20 cellular contexts compared by ENCODE assay signal in the genomic region with DNA sequence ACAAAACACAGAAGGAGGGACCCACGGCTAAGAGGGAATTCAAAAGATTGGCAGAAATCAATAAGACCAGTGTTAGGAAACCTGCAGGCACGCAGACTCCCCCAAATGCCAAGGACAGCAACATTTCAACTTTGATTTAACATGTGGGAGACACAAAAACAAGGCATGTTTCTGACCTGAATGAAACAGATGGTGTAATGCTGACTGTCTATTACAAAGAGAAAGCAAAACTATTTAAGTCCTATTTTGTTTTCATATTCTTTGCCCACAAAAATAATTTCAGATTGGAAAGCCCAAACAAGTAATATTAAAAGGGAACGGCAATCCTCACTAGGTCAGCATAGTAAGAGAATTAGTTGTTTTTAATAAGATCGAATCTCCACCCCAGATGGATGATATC.
DNase-seq lines count a peak whose midpoint lies in the region; ATAC-seq and TF ChIP-seq lines count a peak whose summit lies in the region.
"Had no signal": no experiment of that assay in that cellular context is flagged by ENCODE, and none has a peak within 500 bp of the region (broad histone marks: within the 10 kb centered on the region; RNA-seq: fewer than 3 reads in every experiment).

No MANE protein-coding gene starts in this region.

- ATAC-seq in SK-N-SH treated with all-trans-retinoic acid at 6 μM for 48 hours (no peak), HG02571 (IDR thresholded peaks at IDR 0.05; ENCODE audit: unreplicated experiment) (peak; percentile 62)
- no peak for ATAC-seq in activated T-helper 17 cell treated with anti-CD3 and anti-CD28 coated beads, Interleukin-2, amount 50 U/mL, for 72 hours (replicated peaks)

- peaks cover 22% of the 10 kb centered on the region for H3K4me1 Mint-ChIP-seq in activated T-helper 17 cell treated with anti-CD3 and anti-CD28 coated beads, Interleukin-2, amount 50 U/mL, for 72 hours
- H3K4me1 Mint-ChIP-seq in mesothelial cell of epicardium, result no peaks in the 10 kb centered on the region

- WGBS in SK-N-SH (ENCODE audit: low lambda C conversion rate), result 43% methylated on average over 4 of the region's 4 CpGs
- WGBS in neuronal stem cell (ENCODE audit: extremely low coverage in 2 of 2, insufficient read length in 2 of 2, insufficient replicate concordance in 1 of 2), 2 donors, result no CpG with 5 or more reads among the region's 4 CpGs

- no peaks in the 10 kb centered on the region for H3K27me3 Mint-ChIP-seq in activated T-helper 17 cell treated with anti-CD3 and anti-CD28 coated beads, Interleukin-2, amount 50 U/mL, for 72 hours
- peaks cover 34% of the 10 kb centered on the region for H3K27me3 Mint-ChIP-seq in mesothelial cell of epicardium (ENCODE audit: low read depth)
- H3K27me3 Mint-ChIP-seq: activated B cell treated with CpG ODN at 0.5 μM for 24 hours had no signal

- POLR2A ChIA-PET in SK-N-SH (lab: Yijun Ruan, JAX), result no interaction called here

- no peaks in the 10 kb centered on the region for H3K36me3 ChIP-seq in SK-N-SH (replicated peaks in 1 of 2; ENCODE audit: control insufficient read depth in 1 of 2, insufficient read depth in 2 of 2, low read length in 1 of 2)
- H3K36me3 ChIP-seq in neuronal stem cell (replicated peaks in 1 of 2; ENCODE audit: control insufficient read depth in 2 of 2, insufficient read depth in 2 of 2, low read length in 2 of 2), result no peaks in the 10 kb centered on the region
- H3K36me3 ChIP-seq: BLaER1 treated with 17β-estradiol and CSF1 and Interleukin-3, amounts not matched to agents 10 nM and 100 nM; cardiac muscle cell; right atrium auricular region had no signal

- H3K27ac Mint-ChIP-seq in activated T-helper 17 cell treated with anti-CD3 and anti-CD28 coated beads, Interleukin-2, amount 50 U/mL, for 72 hours, result no peak overlapping the region
- H3K27ac Mint-ChIP-seq in mesothelial cell of epicardium, result no peak overlapping the region
- H3K27ac Mint-ChIP-seq: activated B cell treated with CpG ODN at 0.5 μM for 24 hours; activated T-helper 2 cell treated with anti-CD3 and anti-CD28 coated beads, Interferon-gamma antibody, Interleukin-2, Interleukin-4, amounts not matched to agents 10 μg/mL and 5 μg/mL and 100 μg/mL, durations not matched to agents 14 hours and 24 hours and 36 hours had no signal

- H2BK15ac ChIP-seq in neuronal stem cell (ENCODE audit: low read length), result no peak overlapping the region

- no peaks in the 10 kb centered on the region for H3K79me2 ChIP-seq in SK-N-SH (ENCODE audit: insufficient read depth)

- no peak overlapping the region for H3K18ac ChIP-seq in neuronal stem cell (ENCODE audit: low read length)

- H3K9me3 ChIP-seq in SK-N-SH, result no peaks in the 10 kb centered on the region
- peaks cover 0 to 8% of the 10 kb centered on the region in 2 donors for H3K9me3 ChIP-seq in neuronal stem cell (replicated peaks in 1 of 2; ENCODE audit: control insufficient read depth in 2 of 2, insufficient read depth in 1 of 2, low read depth in 1 of 2, low read length in 2 of 2)
- H3K9me3 ChIP-seq: right atrium auricular region had no signal

- no peak for TF ChIP-seq EP300 in SK-N-SH (IDR thresholded peaks at IDR 0.05; ENCODE audit: borderline replicate concordance in 1 of 2, low read depth in 1 of 2, low read length in 1 of 2)

- no peaks in the 10 kb centered on the region for H3K4me1 ChIP-seq in SK-N-SH (ENCODE audit: control insufficient read depth in 1 of 2, insufficient read depth in 2 of 2, low read depth in 1 of 2, low read length in 1 of 2)
- H3K4me1 ChIP-seq in neuronal stem cell (ENCODE audit: control insufficient read depth in 2 of 2, insufficient read depth in 1 of 2, low read depth in 1 of 2, low read length in 2 of 2), result peaks cover 0 to 4% of the 10 kb centered on the region in 2 donors
- H3K4me1 ChIP-seq: BLaER1 treated with 17β-estradiol and CSF1 and Interleukin-3, amounts not matched to agents 10 nM and 100 nM; right atrium auricular region had no signal

- H3K4ac ChIP-seq in neuronal stem cell (ENCODE audit: low read length), result no peak overlapping the region

- H3K27ac ChIP-seq in SK-N-SH (ENCODE audit: low read depth in 2 of 2, low read length in 1 of 2), result no peak overlapping the region
- no peak overlapping the region for H3K27ac ChIP-seq in neuronal stem cell (replicated peaks; ENCODE audit: low read length)
- H3K27ac ChIP-seq: BLaER1 treated with 17β-estradiol and CSF1 and Interleukin-3, amounts not matched to agents 10 nM and 100 nM; cardiac muscle cell; right atrium auricular region had no signal

- H2AFZ ChIP-seq in SK-N-SH (ENCODE audit: low read depth), result no peak overlapping the region
- H2AFZ ChIP-seq in neuronal stem cell (ENCODE audit: low read length), result peak overlapping the region; percentile 70

- peak overlapping the region; percentile 24; the same call in 1 of the 2 replicates for H3K4me2 ChIP-seq in SK-N-SH
- no peak overlapping the region for H3K4me2 ChIP-seq in neuronal stem cell (ENCODE audit: insufficient read depth, low read length, poor library complexity, severe bottlenecking)
- H3K4me2 ChIP-seq: BLaER1 treated with 17β-estradiol and CSF1 and Interleukin-3, amounts not matched to agents 10 nM and 100 nM had no signal

- H2BK5ac ChIP-seq in neuronal stem cell (ENCODE audit: low read length), result no peak overlapping the region

- no peak overlapping the region for H2BK120ac ChIP-seq in neuronal stem cell (ENCODE audit: low read depth, low read length)

- no peak overlapping the region for H4K8ac ChIP-seq in neuronal stem cell (ENCODE audit: low read depth, low read length)

- no peak for TF ChIP-seq RAD21 in SK-N-SH (IDR thresholded peaks at IDR 0.05; ENCODE audit: low read length)

- H2BK12ac ChIP-seq in neuronal stem cell (ENCODE audit: low read length), result no peak overlapping the region

- CTCF ChIA-PET in SK-N-SH (lab: Yijun Ruan, JAX), result interaction anchor here (1.3 kb wide), 1 partner anchor 13 kb away, joined by 5 read pairs; no protein-coding TSS in a partner anchor

- H3K9ac ChIP-seq in SK-N-SH, result no peak overlapping the region
- no peak overlapping the region for H3K9ac ChIP-seq in neuronal stem cell (ENCODE audit: low read depth, low read length, poor library complexity)
- H3K9ac ChIP-seq: BLaER1 treated with 17β-estradiol and CSF1 and Interleukin-3, amounts not matched to agents 10 nM and 100 nM had no signal

- H3K9me2 ChIP-seq in SK-N-SH, result no peaks in the 10 kb centered on the region

- no peaks in the 10 kb centered on the region for H3K79me1 ChIP-seq in neuronal stem cell (ENCODE audit: low read depth, low read length)

- DNase-seq in SK-N-SH, result no peak
- no peak for DNase-seq in neuronal stem cell (ENCODE audit: low spot score)
- no peak for DNase-seq in Ammon's horn (ENCODE audit: low spot score)
- no peak for DNase-seq in GM19240 (ENCODE audit: insufficient read length, low spot score)
- DNase-seq in mesothelial cell of epicardium (ENCODE audit: low spot score in 2 of 2, unreplicated experiment in 2 of 2), result no peak
- DNase-seq: activated B cell treated with CpG ODN at 0.5 μM for 24 hours; DMS53; GOT3; Kasumi-1; Right ventricle myocardium superior; stimulated activated naive CD4-positive, alpha-beta T cell treated with Interleukin-2 at 50 U/mL for 16 hours; T-helper 2 cell; trophoblast cell had no signal

- H3F3A ChIP-seq in SK-N-SH (replicated peaks; ENCODE audit: insufficient read depth), result no peaks in the 10 kb centered on the region

- H3K23ac ChIP-seq in neuronal stem cell (ENCODE audit: low read depth, low read length, poor library complexity), result no peak overlapping the region

- no peak overlapping the region for H2AK5ac ChIP-seq in neuronal stem cell (ENCODE audit: low read depth, low read length)

- H3K4me3 ChIP-seq in SK-N-SH (ENCODE audit: low read depth in 2 of 2, low read length in 1 of 2) (no peak overlapping the region; a peak in 1 of 4 replicates), neuronal stem cell (ENCODE audit: low read length in 2 of 2) (no peak overlapping the region)
- H3K4me3 ChIP-seq: BLaER1 treated with 17β-estradiol and CSF1 and Interleukin-3, amounts not matched to agents 10 nM and 100 nM; cardiac muscle cell; right atrium auricular region had no signal

- no peak for TF ChIP-seq CTCF in SK-N-SH (IDR thresholded peaks at IDR 0.05)
- no peak for TF ChIP-seq CTCF in mesothelial cell of epicardium (IDR thresholded peaks at IDR 0.05; ENCODE audit: unreplicated experiment)

- H3K36me3 Mint-ChIP-seq in activated T-helper 17 cell treated with anti-CD3 and anti-CD28 coated beads, Interleukin-2, amount 50 U/mL, for 72 hours (ENCODE audit: low read depth), result no peaks in the 10 kb centered on the region
- H3K36me3 Mint-ChIP-seq in mesothelial cell of epicardium, result no peaks in the 10 kb centered on the region

- no peak overlapping the region for H4K91ac ChIP-seq in neuronal stem cell (ENCODE audit: low read depth, low read length, poor library complexity)

- H3K27me3 ChIP-seq in SK-N-SH (ENCODE audit: insufficient read depth) (no peaks in the 10 kb centered on the region), neuronal stem cell (ENCODE audit: control insufficient read depth in 3 of 3, insufficient read depth in 3 of 3, low read depth in 1 of 3, low read length in 3 of 3) (no peaks in the 10 kb centered on the region)
- H3K27me3 ChIP-seq: BLaER1 treated with 17β-estradiol and CSF1 and Interleukin-3, amounts not matched to agents 10 nM and 100 nM; cardiac muscle cell; right atrium auricular region had no signal

- H4K20me1 ChIP-seq in SK-N-SH (ENCODE audit: insufficient read depth), result no peaks in the 10 kb centered on the region
- H4K20me1 ChIP-seq: BLaER1 treated with 17β-estradiol and CSF1 and Interleukin-3, amounts not matched to agents 10 nM and 100 nM had no signal

- H3K14ac ChIP-seq in neuronal stem cell (ENCODE audit: low read length), result no peak overlapping the region

- peaks cover 7% of the 10 kb centered on the region for H3K9me3 Mint-ChIP-seq in activated T-helper 17 cell treated with anti-CD3 and anti-CD28 coated beads, Interleukin-2, amount 50 U/mL, for 72 hours
- H3K9me3 Mint-ChIP-seq in mesothelial cell of epicardium, result peaks cover 17% of the 10 kb centered on the region

- H3K4me3 Mint-ChIP-seq in activated T-helper 17 cell treated with anti-CD3 and anti-CD28 coated beads, Interleukin-2, amount 50 U/mL, for 72 hours, result peak overlapping the region; percentile 1
- no peak overlapping the region for H3K4me3 Mint-ChIP-seq in mesothelial cell of epicardium
- H3K4me3 Mint-ChIP-seq: activated B cell treated with CpG ODN at 0.5 μM for 24 hours had no signal

TF ChIP-seq in SK-N-SH, 30 proteins besides CTCF, POLR2A, EP300 and RAD21 (continues in another document):
- TF ChIP-seq GATA2 (CRISPR knock-in tag; IDR thresholded peaks at IDR 0.05) (no peak), JUND (IDR thresholded peaks at IDR 0.05) (no peak), YY1 (IDR thresholded peaks at IDR 0.05; ENCODE audit: low read depth) (no peak), ELF1 (IDR thresholded peaks at IDR 0.05) (no peak), FOXM1 (IDR thresholded peaks at IDR 0.05; ENCODE audit: low read depth) (no peak)

TF ChIP-seq in SK-N-SH treated with all-trans-retinoic acid at 6 μM for 48 hours, 23 proteins besides CTCF, POLR2A, EP300 and RAD21 (continues in another document):
- no peak for TF ChIP-seq PPARA (CRISPR knock-in tag; IDR thresholded peaks at IDR 0.05; ENCODE audit: borderline replicate concordance)
- TF ChIP-seq ZC3H10 (CRISPR knock-in tag; IDR thresholded peaks at IDR 0.05), result no peak
